1 cellular context compared by ENCODE assay signal in genomic region chr3:185934726-185935464, GRCh38.
TF ChIP-seq lines count a peak whose summit lies in the region.

No MANE protein-coding gene starts in this region.

TF ChIP-seq in HepG2, 621 proteins besides CTCF, POLR2A, EP300 and RAD21:
- TF ChIP-seq ZBTB40 (IDR thresholded peaks at IDR 0.05) (no peak), ZBTB40 (CRISPR knock-in tag; IDR thresholded peaks at IDR 0.05) (no peak), MAX (IDR thresholded peaks at IDR 0.05) (0 out of 2 replicates have a peak, but pooled peaks have one; percentile 1), CBX1 (IDR thresholded peaks at IDR 0.05; ENCODE audit: low read depth) (no peak), MZF1 (CRISPR knock-in tag; IDR thresholded peaks at IDR 0.05; ENCODE audit: borderline replicate concordance) (no peak), SAP130 (CRISPR knock-in tag; IDR thresholded peaks at IDR 0.05; ENCODE audit: low read depth) (0 out of 2 replicates have a peak, but pooled peaks have one; percentile 12), RBFOX2 (IDR thresholded peaks at IDR 0.05; ENCODE audit: low read depth, low read length) (peak; percentile 6; the same call in 1 of the 2 replicates), TCF7L2 (IDR thresholded peaks at IDR 0.05; ENCODE audit: low read depth, low read length) (no peak), AGO2 (optimal IDR thresholded peaks at IDR 0.05; ENCODE audit: low read depth, low read length) (peak; percentile 28), NR3C1 (CRISPR knock-in tag; IDR thresholded peaks at IDR 0.05) (no peak), RFXAP (CRISPR knock-in tag; IDR thresholded peaks at IDR 0.05; ENCODE audit: borderline replicate concordance) (no peak), CREM (IDR thresholded peaks at IDR 0.05) (peak; percentile 15; the same call in 1 of the 2 replicates), CREM (CRISPR knock-in tag; IDR thresholded peaks at IDR 0.05) (no peak), TGIF2 (CRISPR knock-in tag; IDR thresholded peaks at IDR 0.05) (0 out of 2 replicates have a peak, but pooled peaks have one; percentile 15), CEBPG (CRISPR knock-in tag; IDR thresholded peaks at IDR 0.05) (peak; percentile 44), MXD4 (CRISPR knock-in tag; IDR thresholded peaks at IDR 0.05) (no peak), ASH2L (IDR thresholded peaks at IDR 0.05; ENCODE audit: insufficient read length, low read depth, low read length) (peak; percentile 33), CEBPB (IDR thresholded peaks at IDR 0.05; ENCODE audit: borderline replicate concordance, low read depth, low read length) (peak; percentile 78)
